In the genomic region with DNA sequence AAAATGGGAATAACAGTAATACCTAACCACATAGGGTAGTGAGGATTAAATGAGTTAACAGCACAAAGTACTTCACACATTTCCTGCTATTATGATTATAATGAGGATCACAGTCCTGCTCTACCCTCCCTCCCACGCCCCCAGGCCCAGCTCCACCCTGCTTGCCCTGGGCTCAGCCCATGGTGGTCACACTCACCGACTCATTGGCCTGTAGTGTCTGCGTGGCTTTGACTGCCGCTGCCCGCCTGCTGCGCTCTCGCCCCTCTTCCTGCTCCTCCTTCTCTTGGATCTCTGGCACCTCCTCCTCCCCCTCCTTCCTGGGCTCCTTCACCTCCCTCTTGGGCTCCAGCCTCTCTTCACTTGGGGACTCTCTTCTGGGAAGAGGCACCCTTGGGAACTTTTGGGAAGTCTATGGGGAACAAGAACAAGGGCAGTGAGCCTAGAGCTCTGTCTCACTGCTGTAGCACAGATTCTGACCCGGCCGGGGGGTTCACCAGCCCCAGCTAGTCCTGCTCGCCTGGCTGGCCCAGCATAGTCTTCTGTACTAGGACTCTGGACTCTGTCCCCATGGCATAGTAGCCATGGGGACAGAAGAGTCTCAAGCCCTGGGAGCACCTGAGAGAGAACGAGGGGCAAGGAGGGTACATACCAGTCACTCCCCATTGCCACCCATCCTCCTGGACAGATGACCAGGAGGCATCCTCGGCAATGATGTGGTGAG, we compare ENCODE assay signal across 1 cellular context.
TF ChIP-seq lines count a peak whose summit lies in the region.

No MANE protein-coding gene starts in this region.

TF ChIP-seq in GM12878, 131 proteins besides CTCF, POLR2A, EP300 and RAD21 (continued from another document):
- TF ChIP-seq CBX5 (IDR thresholded peaks at IDR 0.05; ENCODE audit: low read depth): no peak
- TF ChIP-seq EZH2 (IDR thresholded peaks at IDR 0.05; ENCODE audit: borderline replicate concordance, control insufficient read depth, low read depth, low read length): no peak
- no peak for TF ChIP-seq NR2F1 (conservative IDR thresholded peaks at IDR 0.05)
- no peak for TF ChIP-seq HDGF (IDR thresholded peaks at IDR 0.05)
- TF ChIP-seq MYC (IDR thresholded peaks at IDR 0.05; ENCODE audit: insufficient read depth, insufficient read length, insufficient replicate concordance, low read length, severe bottlenecking): no peak
- TF ChIP-seq SIN3A (IDR thresholded peaks at IDR 0.05; ENCODE audit: low read depth, low read length): no peak
- TF ChIP-seq NFYA (IDR thresholded peaks at IDR 0.05; ENCODE audit: borderline replicate concordance, low read depth, low read length): no peak
- no peak for TF ChIP-seq BMI1 (IDR thresholded peaks at IDR 0.05; ENCODE audit: borderline replicate concordance)
- no peak for TF ChIP-seq SREBF2 (IDR thresholded peaks at IDR 0.05; ENCODE audit: low read length)
- TF ChIP-seq FOXK2 (IDR thresholded peaks at IDR 0.05): no peak
- no peak for TF ChIP-seq ZNF207 (IDR thresholded peaks at IDR 0.05; ENCODE audit: borderline replicate concordance)
- TF ChIP-seq SUZ12 (IDR thresholded peaks at IDR 0.05; ENCODE audit: unreplicated experiment): no peak
- TF ChIP-seq NBN (IDR thresholded peaks at IDR 0.05): no peak
- no peak for TF ChIP-seq REST (IDR thresholded peaks at IDR 0.05; ENCODE audit: low read depth, low read length)
- no peak for TF ChIP-seq SUPT20H (IDR thresholded peaks at IDR 0.05; ENCODE audit: borderline replicate concordance, control insufficient read depth, low read depth, low read length)
- no peak for TF ChIP-seq IRF4 (IDR thresholded peaks at IDR 0.05; ENCODE audit: low read depth, low read length)
